ENCODE assay signal across 23 cellular contexts in the genomic region with DNA sequence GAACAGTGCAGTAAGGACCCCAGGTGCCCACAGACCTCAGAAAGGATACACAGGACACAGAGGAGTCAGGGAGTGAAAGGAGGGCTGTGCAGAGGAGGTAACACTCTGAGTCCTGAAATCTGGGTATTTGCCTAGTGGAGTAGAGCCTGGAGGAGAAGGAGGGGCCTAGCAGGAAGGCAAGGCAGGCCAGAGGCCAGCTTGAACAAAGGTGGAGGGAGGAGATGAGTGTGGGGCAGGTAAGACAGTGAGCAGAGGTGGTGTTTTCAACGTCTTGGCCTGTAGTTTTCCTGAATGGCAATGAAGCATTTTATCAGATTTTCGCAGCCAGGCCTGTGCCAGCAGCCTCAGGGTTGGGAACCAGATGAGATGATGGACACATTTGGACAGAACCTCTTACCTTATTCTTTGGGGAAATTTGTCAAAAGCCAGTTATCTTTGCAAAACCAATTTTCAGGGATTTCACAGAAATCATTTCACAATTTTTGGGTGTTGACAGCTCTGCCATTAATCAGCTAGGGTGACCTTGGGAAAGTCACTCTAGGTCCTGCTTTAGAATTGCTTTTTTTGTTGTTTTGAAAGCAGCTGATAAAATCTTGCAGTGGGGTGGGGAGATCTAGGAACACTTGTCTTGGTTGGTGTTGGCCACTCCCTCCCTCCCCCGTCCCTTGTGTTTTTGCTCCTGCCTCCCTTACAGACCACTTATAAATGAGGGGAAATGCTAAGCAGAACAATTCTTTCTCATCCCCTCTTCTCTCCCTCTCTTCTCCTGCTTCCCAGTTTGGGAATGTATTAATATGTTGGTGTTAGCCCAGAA. TPM values are rescaled to one million over a fixed set of nuclear protein-coding genes. Genes with fewer than 3 reads are reported as not detected.
"Had no signal": no experiment of that assay in that cellular context is flagged by ENCODE, and none has a peak within 500 bp of the region (broad histone marks: within the 10 kb centered on the region; RNA-seq: fewer than 3 reads in every experiment).

No MANE protein-coding gene starts in this region.

- H3K36me3 ChIP-seq: left lung, pancreas, tibial artery, uterus had no signal

- H3K4me3 Mint-ChIP-seq: activated CD4-positive, alpha-beta memory T cell treated with anti-CD3 and anti-CD28 coated beads, Interleukin-2, amount 10 ng/mL, durations not matched to agents 7 days and 5 days; activated CD8-positive, alpha-beta memory T cell treated with anti-CD3 and anti-CD28 coated beads, Interleukin-2, amount 10 ng/mL, durations not matched to agents 7 days and 5 days; activated naive CD8-positive, alpha-beta T cell treated with anti-CD3 and anti-CD28 coated beads, Interleukin-2, amount 10 ng/mL, durations not matched to agents 7 days and 5 days; activated T-helper 17 cell treated with anti-CD3 and anti-CD28 coated beads, Interleukin-2, amount 50 U/mL, for 72 hours; neural crest cell; T-cell had no signal

- DNase-seq: activated CD4-positive, alpha-beta memory T cell treated with anti-CD3 and anti-CD28 coated beads, Interleukin-2, amount 10 ng/mL, durations not matched to agents 7 days and 5 days; activated CD4-positive, alpha-beta T cell treated with anti-CD3 and anti-CD28 coated beads for 48 hours; activated CD4-positive, CD25-positive, alpha-beta regulatory T cell; activated CD8-positive, alpha-beta memory T cell treated with anti-CD3 and anti-CD28 coated beads, Interleukin-2, amount 10 ng/mL, durations not matched to agents 7 days and 5 days; activated naive CD4-positive, alpha-beta T cell; activated naive CD8-positive, alpha-beta T cell treated with anti-CD3 and anti-CD28 coated beads, Interleukin-2, amount 10 ng/mL, durations not matched to agents 7 days and 5 days; amygdala; body of pancreas; central memory CD4-positive, alpha-beta T cell; foreskin keratinocyte; hippocampal formation; kidney; left lung; pancreas; stimulated activated naive CD4-positive, alpha-beta T cell; T-cell; tibial artery; uterus had no signal

- H3K4me1 ChIP-seq: foreskin keratinocyte, left lung, uterus had no signal

- FAIRE-seq: colon, kidney, pancreas had no signal

- H3K36me3 Mint-ChIP-seq: activated CD8-positive, alpha-beta memory T cell treated with anti-CD3 and anti-CD28 coated beads, Interleukin-2, amount 10 ng/mL, durations not matched to agents 7 days and 5 days; activated naive CD8-positive, alpha-beta T cell treated with anti-CD3 and anti-CD28 coated beads, Interleukin-2, amount 10 ng/mL, durations not matched to agents 7 days and 5 days; T-cell had no signal

- H3K27me3 Mint-ChIP-seq: activated CD4-positive, alpha-beta memory T cell treated with anti-CD3 and anti-CD28 coated beads, Interleukin-2, amount 10 ng/mL, durations not matched to agents 7 days and 5 days; activated naive CD8-positive, alpha-beta T cell treated with anti-CD3 and anti-CD28 coated beads, Interleukin-2, amount 10 ng/mL, durations not matched to agents 7 days and 5 days had no signal

- H3K27ac Mint-ChIP-seq: activated CD4-positive, alpha-beta memory T cell treated with anti-CD3 and anti-CD28 coated beads, Interleukin-2, amount 10 ng/mL, durations not matched to agents 7 days and 5 days; activated CD8-positive, alpha-beta memory T cell treated with anti-CD3 and anti-CD28 coated beads, Interleukin-2, amount 10 ng/mL, durations not matched to agents 7 days and 5 days; activated naive CD8-positive, alpha-beta T cell treated with anti-CD3 and anti-CD28 coated beads, Interleukin-2, amount 10 ng/mL, durations not matched to agents 7 days and 5 days; activated T-helper 17 cell treated with anti-CD3 and anti-CD28 coated beads, Interleukin-2, amount 50 U/mL, for 72 hours; T-cell had no signal

- ATAC-seq: activated CD8-positive, alpha-beta memory T cell treated with anti-CD3 and anti-CD28 coated beads, Interleukin-2, amount 10 ng/mL, durations not matched to agents 7 days and 5 days; activated T-helper 17 cell treated with anti-CD3 and anti-CD28 coated beads, Interleukin-2, amount 50 U/mL, for 72 hours; body of pancreas; foreskin keratinocyte; left lung; sciatic nerve; T-cell had no signal

- H3K4me1 Mint-ChIP-seq: activated CD4-positive, alpha-beta memory T cell treated with anti-CD3 and anti-CD28 coated beads, Interleukin-2, amount 10 ng/mL, durations not matched to agents 7 days and 5 days; activated CD8-positive, alpha-beta memory T cell treated with anti-CD3 and anti-CD28 coated beads, Interleukin-2, amount 10 ng/mL, durations not matched to agents 7 days and 5 days; activated naive CD8-positive, alpha-beta T cell treated with anti-CD3 and anti-CD28 coated beads, Interleukin-2, amount 10 ng/mL, durations not matched to agents 7 days and 5 days; activated T-helper 17 cell treated with anti-CD3 and anti-CD28 coated beads, Interleukin-2, amount 50 U/mL, for 72 hours; T-cell had no signal

- H3K27me3 ChIP-seq: body of pancreas, left lung, pancreas, tibial artery, uterus had no signal

- H3K27ac ChIP-seq: foreskin keratinocyte, left lung, tibial artery, uterus had no signal

- H3K4me3 ChIP-seq: body of pancreas, left lung, pancreas, tibial artery, uterus had no signal

- H3K9me3 ChIP-seq: body of pancreas, left lung, pancreas, tibial artery, uterus had no signal

- H3K9me3 Mint-ChIP-seq: activated CD4-positive, alpha-beta memory T cell treated with anti-CD3 and anti-CD28 coated beads, Interleukin-2, amount 10 ng/mL, durations not matched to agents 7 days and 5 days; activated naive CD8-positive, alpha-beta T cell treated with anti-CD3 and anti-CD28 coated beads, Interleukin-2, amount 10 ng/mL, durations not matched to agents 7 days and 5 days; activated T-helper 17 cell treated with anti-CD3 and anti-CD28 coated beads, Interleukin-2, amount 50 U/mL, for 72 hours; neural crest cell; T-cell had no signal

RNA-seq across cellular contexts. Expression of gene SPSB4, which starts 38.4 kb away (rescaled TPM):
- total RNA-seq: activated CD4-positive, alpha-beta memory T cell treated with anti-CD3 and anti-CD28 coated beads, Interleukin-2, amount 10 ng/mL, durations not matched to agents 7 days and 5 days; activated naive CD8-positive, alpha-beta T cell treated with anti-CD3 and anti-CD28 coated beads, Interleukin-2, amount 10 ng/mL, durations not matched to agents 7 days and 5 days; activated T-helper 17 cell treated with anti-CD3 and anti-CD28 coated beads, Interleukin-2, amount 50 U/mL, for 72 hours; fibroblast of lung; foreskin keratinocyte; T-cell had no signal
- polyA plus RNA-seq: fibroblast of lung had no signal
